In the genomic region with DNA sequence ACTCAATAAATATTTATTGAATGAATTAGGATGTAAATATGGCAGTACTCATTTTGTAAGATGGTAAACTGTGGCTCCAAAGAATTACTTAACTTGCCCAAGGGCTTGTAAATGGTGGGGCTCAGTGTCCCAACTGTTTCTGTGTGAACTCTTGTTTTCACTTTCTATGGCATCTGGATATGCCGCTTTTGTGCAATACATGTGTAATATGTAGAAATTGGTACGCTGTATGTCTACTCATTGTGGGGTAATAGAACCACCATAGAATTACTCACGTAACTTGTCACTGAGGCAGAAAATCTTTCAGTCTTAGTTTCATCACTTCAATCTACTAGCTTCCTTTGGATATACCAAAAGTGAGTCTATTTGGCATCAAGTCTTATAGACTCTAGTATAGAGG, we compare ENCODE assay signal across 8 cellular contexts. TPM values are rescaled to one million over a fixed set of nuclear protein-coding genes. Genes with fewer than 3 reads are reported as not detected.
DNase-seq lines count a peak whose midpoint lies in the region; ATAC-seq, FAIRE-seq and TF ChIP-seq lines count a peak whose summit lies in the region.

No MANE protein-coding gene starts in this region.

- H3K9me3 ChIP-seq in ectodermal cell (ENCODE audit: control insufficient read depth, low read length) (no peaks in the 10 kb centered on the region), pancreas (no peaks in the 10 kb centered on the region)

- H3K27ac ChIP-seq in ectodermal cell (ENCODE audit: insufficient read depth, low read depth, low read length, poor library complexity, severe bottlenecking) (no peak overlapping the region), pancreas (no peak overlapping the region)

- intact Hi-C loops in pancreas (cut with DNase I), result no loop called here

- DNase-seq in GM04504 (ENCODE audit: low read depth) (peak; percentile 5), OCI-M1 (lab: John Stamatoyannopoulos, UW) (peak; percentile 32), pancreas (no peak), ecto neural progenitor cell (ENCODE audit: low spot score) (no peak)

- no peaks in the 10 kb centered on the region for H3K4me1 ChIP-seq in ectodermal cell (ENCODE audit: control insufficient read depth, insufficient read depth, low read length)
- peaks cover 0 to 9% (median 9%) of the 10 kb centered on the region in 3 donors for H3K4me1 ChIP-seq in pancreas

- TF ChIP-seq CTCF in pancreas (IDR thresholded peaks at IDR 0.05), result no peak

- no peak for FAIRE-seq in pancreas (lab: Jason Lieb, UNC)

- H3K27me3 ChIP-seq in ectodermal cell (ENCODE audit: control insufficient read depth, insufficient read depth, low read length, poor library complexity, severe bottlenecking) (no peaks in the 10 kb centered on the region), pancreas (no peaks in the 10 kb centered on the region)

- ATAC-seq in pancreas, result no peak
- ATAC-seq in HG03039 (IDR thresholded peaks at IDR 0.05; ENCODE audit: unreplicated experiment), result no peak
- no peak for ATAC-seq in GM21526 (IDR thresholded peaks at IDR 0.05; ENCODE audit: low FRiP score, unreplicated experiment)
- no peak for ATAC-seq in GM18517 (IDR thresholded peaks at IDR 0.05; ENCODE audit: unreplicated experiment)

- 93 to 95% methylated on average over 3 of the region's 3 CpGs for WGBS in ectodermal cell, 2 experiments
- WGBS in pancreas, 2 donors, result 84 to 99% methylated on average over 3 of the region's 3 CpGs

- H3K4me3 ChIP-seq in ectodermal cell (ENCODE audit: insufficient read depth, low read depth, low read length), result peak overlapping the region; percentile 68
- peak overlapping the region in 3 of 4 donors; percentile 52 to 72 (median 53) for H3K4me3 ChIP-seq in pancreas

- H3K36me3 ChIP-seq in ectodermal cell (ENCODE audit: control insufficient read depth, insufficient read depth, low read length), result peaks cover 23% of the 10 kb centered on the region
- H3K36me3 ChIP-seq in pancreas, result peaks cover 9 to 25% (median 14%) of the 10 kb centered on the region in 3 donors

RNA-seq across cellular contexts. Expression of a gene that starts 1.0 kb away (rescaled TPM):
- 78.7 TPM for polyA plus RNA-seq in ectodermal cell (2013, experiment 1 of 4)
- 70.7 TPM for polyA plus RNA-seq in ectodermal cell (2013, experiment 2 of 4)
- 60.3 TPM for polyA plus RNA-seq in ectodermal cell (2013, experiment 3 of 4)
- 64.0 TPM for polyA plus RNA-seq in ectodermal cell (2013, experiment 4 of 4)
- total RNA-seq in pancreas, result 10 to 100 TPM; 16.9 to 29.8 (median 20.7) TPM
- 10 to 100 TPM; 46.0 to 85.4 TPM for polyA plus RNA-seq in pancreas

RNA-seq across cellular contexts. Expression of a gene that starts 28.6 kb away (rescaled TPM):
- 103 TPM for polyA plus RNA-seq in ectodermal cell (2013, experiment 1 of 4)
- 94.5 TPM for polyA plus RNA-seq in ectodermal cell (2013, experiment 2 of 4)
- polyA plus RNA-seq in ectodermal cell (2013, experiment 3 of 4), result 92.0 TPM
- polyA plus RNA-seq in ectodermal cell (2013, experiment 4 of 4), result 102 TPM
- 10 to 100 TPM; 19.6 to 29.1 (median 25.5) TPM for total RNA-seq in pancreas
- 10 to 100 TPM; 66.8 to 70.0 TPM for polyA plus RNA-seq in pancreas

RNA-seq across cellular contexts. Expression of a gene that starts 40.0 kb away (rescaled TPM):
- 12.6 TPM for polyA plus RNA-seq in ectodermal cell (2013, experiment 1 of 4)
- polyA plus RNA-seq in ectodermal cell (2013, experiment 2 of 4), result 10.2 TPM
- polyA plus RNA-seq in ectodermal cell (2013, experiment 3 of 4), result 12.8 TPM
- 15.8 TPM for polyA plus RNA-seq in ectodermal cell (2013, experiment 4 of 4)
- 1 to 10 TPM in 5 of 6 donors, under 1 TPM in 1; 0.87 to 2.3 (median 1.5) TPM for total RNA-seq in pancreas
- 1 to 10 TPM; 1.7 to 5.6 TPM for polyA plus RNA-seq in pancreas

RNA-seq across cellular contexts. Expression of a gene that starts 41.6 kb away (rescaled TPM):
- polyA plus RNA-seq in ectodermal cell (2013, experiment 1 of 4), result 36.3 TPM
- 40.6 TPM for polyA plus RNA-seq in ectodermal cell (2013, experiment 2 of 4)
- polyA plus RNA-seq in ectodermal cell (2013, experiment 3 of 4), result 33.5 TPM
- 37.4 TPM for polyA plus RNA-seq in ectodermal cell (2013, experiment 4 of 4)
- 10 to 100 TPM; 10.8 to 22.3 (median 15.3) TPM for total RNA-seq in pancreas
- polyA plus RNA-seq in pancreas, result 1 to 10 TPM; 5.2 to 6.1 TPM

RNA-seq across cellular contexts. Expression of a gene that starts 49.7 kb away (rescaled TPM):
- polyA plus RNA-seq in ectodermal cell (2013, experiment 1 of 4), result 39.0 TPM
- polyA plus RNA-seq in ectodermal cell (2013, experiment 2 of 4), result 39.0 TPM
- 43.1 TPM for polyA plus RNA-seq in ectodermal cell (2013, experiment 3 of 4)
- 42.0 TPM for polyA plus RNA-seq in ectodermal cell (2013, experiment 4 of 4)
- total RNA-seq in pancreas, result 1 to 10 TPM in 4 of 6 donors, under 1 TPM in 2; 0.69 to 4.8 (median 2.0) TPM
- polyA plus RNA-seq in pancreas, result 1 to 10 TPM; 5.3 to 5.8 TPM

Comparison
In these comparisons a context has a peak if more than half of its experiments do, and no peak if none do; other contexts are left out.
1. DNase-seq: peak in GM04504 (single experiment) and OCI-M1 (single experiment); none in pancreas (0 of 6) and ecto neural progenitor cell (single experiment).